26 cellular contexts compared by ENCODE assay signal in genomic region chr21:41052820-41053555, GRCh38.
"Had no signal": no experiment of that assay in that cellular context is flagged by ENCODE, and none has a peak within 500 bp of the region (broad histone marks: within the 10 kb centered on the region; RNA-seq: fewer than 3 reads in every experiment).

No MANE protein-coding gene starts in this region.

- H3K4me1 ChIP-seq: ascending aorta, breast epithelium, colonic mucosa, heart left ventricle had no signal

- H3K4me1 Mint-ChIP-seq: activated CD4-positive, alpha-beta memory T cell treated with anti-CD3 and anti-CD28 coated beads, Interleukin-2, amount 10 ng/mL, durations not matched to agents 7 days and 5 days; activated CD4-positive, alpha-beta T cell treated with anti-CD3 and anti-CD28 coated beads for 36 hours; activated CD4-positive, alpha-beta T cell treated with anti-CD3 and anti-CD28 coated beads, Interleukin-2, amount 10 ng/mL, durations not matched to agents 24 days and 14 days; activated naive CD4-positive, alpha-beta T cell treated with anti-CD3 and anti-CD28 coated beads, Interleukin-2, amount 10 ng/mL, durations not matched to agents 7 days and 5 days; activated naive CD8-positive, alpha-beta T cell treated with anti-CD3 and anti-CD28 coated beads, Interleukin-2, amount 10 ng/mL, durations not matched to agents 7 days and 5 days had no signal

- H3K27me3 Mint-ChIP-seq: activated CD4-positive, alpha-beta memory T cell treated with anti-CD3 and anti-CD28 coated beads, Interleukin-2, amount 10 ng/mL, durations not matched to agents 7 days and 5 days; activated CD4-positive, alpha-beta T cell treated with anti-CD3 and anti-CD28 coated beads, Interleukin-2, amount 10 ng/mL, durations not matched to agents 24 days and 14 days; activated naive CD4-positive, alpha-beta T cell treated with anti-CD3 and anti-CD28 coated beads, Interleukin-2, amount 10 ng/mL, durations not matched to agents 7 days and 5 days had no signal

- H3K4me3 ChIP-seq: ascending aorta, breast epithelium, cardiac muscle cell, colonic mucosa, heart left ventricle had no signal

- H3K9me3 Mint-ChIP-seq: activated CD4-positive, alpha-beta memory T cell treated with anti-CD3 and anti-CD28 coated beads, Interleukin-2, amount 10 ng/mL, durations not matched to agents 7 days and 5 days; activated CD4-positive, alpha-beta T cell treated with anti-CD3 and anti-CD28 coated beads, Interleukin-2, amount 10 ng/mL, durations not matched to agents 24 days and 14 days; activated naive CD4-positive, alpha-beta T cell treated with anti-CD3 and anti-CD28 coated beads, Interleukin-2, amount 10 ng/mL, durations not matched to agents 7 days and 5 days; activated naive CD4-positive, alpha-beta T cell treated with anti-CD3 and anti-CD28 coated beads, Interleukin-2, amount 50 U/mL, for 72 hours; activated naive CD8-positive, alpha-beta T cell treated with anti-CD3 and anti-CD28 coated beads, Interleukin-2, amount 10 ng/mL, durations not matched to agents 7 days and 5 days; activated T-cell treated with anti-CD3 and anti-CD28 coated beads, Interleukin-2, amount 50 U/mL, for 24 hours; activated T-cell treated with anti-CD3 and anti-CD28 coated beads, Interleukin-2, amount 50 U/mL, for 72 hours had no signal

- ATAC-seq: activated CD4-positive, alpha-beta T cell treated with anti-CD3 and anti-CD28 coated beads for 36 hours; activated naive CD4-positive, alpha-beta T cell treated with anti-CD3 and anti-CD28 coated beads, Interleukin-2, amount 50 U/mL, for 72 hours; activated T-cell treated with anti-CD3 and anti-CD28 coated beads, Interleukin-2, amount 50 U/mL, for 72 hours; heart left ventricle had no signal

- H3K36me3 Mint-ChIP-seq: activated naive CD4-positive, alpha-beta T cell treated with anti-CD3 and anti-CD28 coated beads, Interleukin-2, amount 10 ng/mL, durations not matched to agents 7 days and 5 days; activated naive CD4-positive, alpha-beta T cell treated with anti-CD3 and anti-CD28 coated beads, Interleukin-2, amount 50 U/mL, for 72 hours; activated naive CD8-positive, alpha-beta T cell treated with anti-CD3 and anti-CD28 coated beads, Interleukin-2, amount 10 ng/mL, durations not matched to agents 7 days and 5 days; brain had no signal

- H3K36me3 ChIP-seq: ascending aorta, breast epithelium, cardiac muscle cell, colonic mucosa, heart left ventricle had no signal

- H3K27ac ChIP-seq: ascending aorta, breast epithelium, cardiac muscle cell, colonic mucosa, epithelial cell of prostate, heart left ventricle had no signal

- H3K9me3 ChIP-seq: ascending aorta, breast epithelium, colonic mucosa, heart left ventricle had no signal

- H3K27ac Mint-ChIP-seq: activated CD4-positive, alpha-beta memory T cell treated with anti-CD3 and anti-CD28 coated beads, Interleukin-2, amount 10 ng/mL, durations not matched to agents 7 days and 5 days; activated CD4-positive, alpha-beta T cell treated with anti-CD3 and anti-CD28 coated beads for 36 hours; activated CD4-positive, alpha-beta T cell treated with anti-CD3 and anti-CD28 coated beads, Interleukin-2, amount 10 ng/mL, durations not matched to agents 24 days and 14 days; activated naive CD4-positive, alpha-beta T cell treated with anti-CD3 and anti-CD28 coated beads, Interleukin-2, amount 10 ng/mL, durations not matched to agents 7 days and 5 days; activated naive CD4-positive, alpha-beta T cell treated with anti-CD3 and anti-CD28 coated beads, Interleukin-2, amount 50 U/mL, for 72 hours; activated naive CD8-positive, alpha-beta T cell treated with anti-CD3 and anti-CD28 coated beads, Interleukin-2, amount 10 ng/mL, durations not matched to agents 7 days and 5 days; activated T-cell treated with anti-CD3 and anti-CD28 coated beads, Interleukin-2, amount 50 U/mL, for 24 hours; activated T-cell treated with anti-CD3 and anti-CD28 coated beads, Interleukin-2, amount 50 U/mL, for 72 hours; brain had no signal

- H3K4me3 Mint-ChIP-seq: activated CD4-positive, alpha-beta memory T cell treated with anti-CD3 and anti-CD28 coated beads, Interleukin-2, amount 10 ng/mL, durations not matched to agents 7 days and 5 days; activated CD4-positive, alpha-beta T cell treated with anti-CD3 and anti-CD28 coated beads for 36 hours; activated CD4-positive, alpha-beta T cell treated with anti-CD3 and anti-CD28 coated beads, Interleukin-2, amount 10 ng/mL, durations not matched to agents 24 days and 14 days; activated naive CD4-positive, alpha-beta T cell treated with anti-CD3 and anti-CD28 coated beads, Interleukin-2, amount 10 ng/mL, durations not matched to agents 7 days and 5 days; activated naive CD8-positive, alpha-beta T cell treated with anti-CD3 and anti-CD28 coated beads, Interleukin-2, amount 10 ng/mL, durations not matched to agents 7 days and 5 days; activated T-cell treated with anti-CD3 and anti-CD28 coated beads, Interleukin-2, amount 50 U/mL, for 24 hours; activated T-cell treated with anti-CD3 and anti-CD28 coated beads, Interleukin-2, amount 50 U/mL, for 72 hours; brain had no signal

- DNase-seq: activated CD4-positive, alpha-beta memory T cell treated with anti-CD3 and anti-CD28 coated beads, Interleukin-2, amount 10 ng/mL, durations not matched to agents 7 days and 5 days; activated CD4-positive, alpha-beta T cell treated with anti-CD3 and anti-CD28 coated beads for 36 hours; activated CD4-positive, alpha-beta T cell treated with anti-CD3 and anti-CD28 coated beads, Interleukin-2, amount 10 ng/mL, durations not matched to agents 24 days and 14 days; activated CD4-positive, CD25-positive, alpha-beta regulatory T cell; activated CD4-positive, CD25-positive, alpha-beta regulatory T cell treated with anti-CD3 and anti-CD28 coated beads, Interleukin-2, amount 50 U/mL, for 72 hours; activated CD8-positive, alpha-beta memory T cell treated with anti-CD3 and anti-CD28 coated beads, Interleukin-2, amount 50 U/mL, for 48 hours; activated gamma-delta T cell; activated naive CD4-positive, alpha-beta T cell; activated naive CD4-positive, alpha-beta T cell treated with anti-CD3 and anti-CD28 coated beads, Interleukin-2, amount 10 ng/mL, durations not matched to agents 7 days and 5 days; activated naive CD8-positive, alpha-beta T cell treated with anti-CD3 and anti-CD28 coated beads, Interleukin-2, amount 10 ng/mL, durations not matched to agents 7 days and 5 days; activated T-cell treated with anti-CD3 and anti-CD28 coated beads for 4 hours; activated T-cell treated with anti-CD3 and anti-CD28 coated beads, Interleukin-2, amount 50 U/mL, for 24 hours; activated T-cell treated with anti-CD3 and anti-CD28 coated beads, Interleukin-2, amount 50 U/mL, for 72 hours; central memory CD4-positive, alpha-beta T cell; cerebellar nuclear complex; colonic mucosa; effector CD8-positive, alpha-beta T cell; foreskin fibroblast; heart left ventricle; T-helper 2 cell had no signal

- H3K27me3 ChIP-seq: ascending aorta, cardiac muscle cell, colonic mucosa, heart left ventricle had no signal
